In genomic region chr2:43389581-43390466, GRCh38 we compare ENCODE assay signal across 1 cellular context.
TF ChIP-seq lines count a peak whose summit lies in the region.

No MANE protein-coding gene starts in this region.

TF ChIP-seq in HepG2, 621 proteins besides CTCF, POLR2A, EP300 and RAD21 (continued from another document and continues in another):
- TF ChIP-seq, protein P1, sequence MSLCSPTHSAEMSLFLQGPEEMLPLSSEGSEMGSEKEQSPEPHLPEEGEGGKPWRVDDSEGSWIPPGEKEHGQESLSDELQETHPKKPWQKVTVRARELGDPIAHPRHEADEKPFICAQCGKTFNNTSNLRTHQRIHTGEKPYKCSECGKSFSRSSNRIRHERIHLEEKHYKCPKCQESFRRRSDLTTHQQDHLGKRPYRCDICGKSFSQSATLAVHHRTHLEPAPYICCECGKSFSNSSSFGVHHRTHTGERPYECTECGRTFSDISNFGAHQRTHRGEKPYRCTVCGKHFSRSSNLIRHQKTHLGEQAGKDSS (CRISPR knock-in tag; IDR thresholded peaks at IDR 0.05; ENCODE audit: borderline replicate concordance, low read depth), result no peak
- no peak for TF ChIP-seq ZNF724P (CRISPR knock-in tag; IDR thresholded peaks at IDR 0.05; ENCODE audit: borderline replicate concordance)
- no peak for TF ChIP-seq MAFG (CRISPR knock-in tag; IDR thresholded peaks at IDR 0.05)
- TF ChIP-seq, protein P2, sequence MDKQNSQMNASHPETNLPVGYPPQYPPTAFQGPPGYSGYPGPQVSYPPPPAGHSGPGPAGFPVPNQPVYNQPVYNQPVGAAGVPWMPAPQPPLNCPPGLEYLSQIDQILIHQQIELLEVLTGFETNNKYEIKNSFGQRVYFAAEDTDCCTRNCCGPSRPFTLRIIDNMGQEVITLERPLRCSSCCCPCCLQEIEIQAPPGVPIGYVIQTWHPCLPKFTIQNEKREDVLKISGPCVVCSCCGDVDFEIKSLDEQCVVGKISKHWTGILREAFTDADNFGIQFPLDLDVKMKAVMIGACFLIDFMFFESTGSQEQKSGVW (CRISPR knock-in tag; IDR thresholded peaks at IDR 0.05; ENCODE audit: borderline replicate concordance), result no peak
- TF ChIP-seq, protein P3, sequence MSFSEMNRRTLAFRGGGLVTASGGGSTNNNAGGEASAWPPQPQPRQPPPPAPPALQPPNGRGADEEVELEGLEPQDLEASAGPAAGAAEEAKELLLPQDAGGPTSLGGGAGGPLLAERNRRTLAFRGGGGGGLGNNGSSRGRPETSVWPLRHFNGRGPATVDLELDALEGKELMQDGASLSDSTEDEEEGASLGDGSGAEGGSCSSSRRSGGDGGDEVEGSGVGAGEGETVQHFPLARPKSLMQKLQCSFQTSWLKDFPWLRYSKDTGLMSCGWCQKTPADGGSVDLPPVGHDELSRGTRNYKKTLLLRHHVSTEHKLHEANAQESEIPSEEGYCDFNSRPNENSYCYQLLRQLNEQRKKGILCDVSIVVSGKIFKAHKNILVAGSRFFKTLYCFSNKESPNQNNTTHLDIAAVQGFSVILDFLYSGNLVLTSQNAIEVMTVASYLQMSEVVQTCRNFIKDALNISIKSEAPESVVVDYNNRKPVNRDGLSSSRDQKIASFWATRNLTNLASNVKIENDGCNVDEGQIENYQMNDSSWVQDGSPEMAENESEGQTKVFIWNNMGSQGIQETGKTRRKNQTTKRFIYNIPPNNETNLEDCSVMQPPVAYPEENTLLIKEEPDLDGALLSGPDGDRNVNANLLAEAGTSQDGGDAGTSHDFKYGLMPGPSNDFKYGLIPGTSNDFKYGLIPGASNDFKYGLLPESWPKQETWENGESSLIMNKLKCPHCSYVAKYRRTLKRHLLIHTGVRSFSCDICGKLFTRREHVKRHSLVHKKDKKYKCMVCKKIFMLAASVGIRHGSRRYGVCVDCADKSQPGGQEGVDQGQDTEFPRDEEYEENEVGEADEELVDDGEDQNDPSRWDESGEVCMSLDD (CRISPR knock-in tag; IDR thresholded peaks at IDR 0.05; ENCODE audit: borderline replicate concordance), result no peak
- TF ChIP-seq SATB2 (CRISPR knock-in tag; IDR thresholded peaks at IDR 0.05), result no peak
- no peak for TF ChIP-seq ZNF354B (CRISPR knock-in tag; IDR thresholded peaks at IDR 0.05)
- TF ChIP-seq XBP1 (CRISPR knock-in tag; IDR thresholded peaks at IDR 0.05), result no peak
- TF ChIP-seq REXO4 (CRISPR knock-in tag; IDR thresholded peaks at IDR 0.05; ENCODE audit: borderline replicate concordance), result no peak
- TF ChIP-seq HIVEP1 (CRISPR knock-in tag; IDR thresholded peaks at IDR 0.05), result no peak
- no peak for TF ChIP-seq PRPF4 (IDR thresholded peaks at IDR 0.05; ENCODE audit: low read depth, low read length, poor library complexity, severe bottlenecking)
- TF ChIP-seq RARA (CRISPR knock-in tag; IDR thresholded peaks at IDR 0.05), result peak; percentile 98
- TF ChIP-seq ATF3 (CRISPR knock-in tag; IDR thresholded peaks at IDR 0.05), result no peak
- peak; percentile 65 for TF ChIP-seq ASH2L (IDR thresholded peaks at IDR 0.05; ENCODE audit: insufficient read length, low read depth, low read length)
- no peak for TF ChIP-seq PAWR (CRISPR knock-in tag; IDR thresholded peaks at IDR 0.05; ENCODE audit: borderline replicate concordance)
- TF ChIP-seq FOSL2 (CRISPR knock-in tag; IDR thresholded peaks at IDR 0.05), result peak; percentile 13; the same call in 1 of the 2 replicates
- TF ChIP-seq MATR3 (CRISPR knock-in tag; IDR thresholded peaks at IDR 0.05), result no peak
- no peak for TF ChIP-seq RFX5 (IDR thresholded peaks at IDR 0.05; ENCODE audit: low read depth, low read length)
- TF ChIP-seq MXD4 (CRISPR knock-in tag; IDR thresholded peaks at IDR 0.05), result peak; percentile 65; the same call in 1 of the 2 replicates
- TF ChIP-seq IRF2 (CRISPR knock-in tag; IDR thresholded peaks at IDR 0.05), result peak; percentile 83; the same call in 1 of the 2 replicates
- TF ChIP-seq ZNF263 (CRISPR knock-in tag; IDR thresholded peaks at IDR 0.05), result no peak
- TF ChIP-seq ZNF124 (CRISPR knock-in tag; IDR thresholded peaks at IDR 0.05), result peak; percentile 87
- TF ChIP-seq, protein P4, sequence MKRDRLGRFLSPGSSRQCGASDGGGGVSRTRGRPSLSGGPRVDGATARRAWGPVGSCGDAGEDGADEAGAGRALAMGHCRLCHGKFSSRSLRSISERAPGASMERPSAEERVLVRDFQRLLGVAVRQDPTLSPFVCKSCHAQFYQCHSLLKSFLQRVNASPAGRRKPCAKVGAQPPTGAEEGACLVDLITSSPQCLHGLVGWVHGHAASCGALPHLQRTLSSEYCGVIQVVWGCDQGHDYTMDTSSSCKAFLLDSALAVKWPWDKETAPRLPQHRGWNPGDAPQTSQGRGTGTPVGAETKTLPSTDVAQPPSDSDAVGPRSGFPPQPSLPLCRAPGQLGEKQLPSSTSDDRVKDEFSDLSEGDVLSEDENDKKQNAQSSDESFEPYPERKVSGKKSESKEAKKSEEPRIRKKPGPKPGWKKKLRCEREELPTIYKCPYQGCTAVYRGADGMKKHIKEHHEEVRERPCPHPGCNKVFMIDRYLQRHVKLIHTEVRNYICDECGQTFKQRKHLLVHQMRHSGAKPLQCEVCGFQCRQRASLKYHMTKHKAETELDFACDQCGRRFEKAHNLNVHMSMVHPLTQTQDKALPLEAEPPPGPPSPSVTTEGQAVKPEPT (CRISPR knock-in tag; IDR thresholded peaks at IDR 0.05; ENCODE audit: low read depth), result no peak
- TF ChIP-seq, protein P5, sequence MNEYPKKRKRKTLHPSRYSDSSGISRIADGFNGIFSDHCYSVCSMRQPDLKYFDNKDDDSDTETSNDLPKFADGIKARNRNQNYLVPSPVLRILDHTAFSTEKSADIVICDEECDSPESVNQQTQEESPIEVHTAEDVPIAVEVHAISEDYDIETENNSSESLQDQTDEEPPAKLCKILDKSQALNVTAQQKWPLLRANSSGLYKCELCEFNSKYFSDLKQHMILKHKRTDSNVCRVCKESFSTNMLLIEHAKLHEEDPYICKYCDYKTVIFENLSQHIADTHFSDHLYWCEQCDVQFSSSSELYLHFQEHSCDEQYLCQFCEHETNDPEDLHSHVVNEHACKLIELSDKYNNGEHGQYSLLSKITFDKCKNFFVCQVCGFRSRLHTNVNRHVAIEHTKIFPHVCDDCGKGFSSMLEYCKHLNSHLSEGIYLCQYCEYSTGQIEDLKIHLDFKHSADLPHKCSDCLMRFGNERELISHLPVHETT (CRISPR knock-in tag; conservative IDR thresholded peaks at IDR 0.05), result 0 out of 2 replicates have a peak, but pooled peaks have one; percentile 40
- TF ChIP-seq PRDM15 (CRISPR knock-in tag; IDR thresholded peaks at IDR 0.05), result no peak
- TF ChIP-seq NFRKB (IDR thresholded peaks at IDR 0.05), result no peak
- TF ChIP-seq STAT5B (CRISPR knock-in tag; IDR thresholded peaks at IDR 0.05), result no peak
- peak; percentile 97 for TF ChIP-seq ZNF609 (CRISPR knock-in tag; IDR thresholded peaks at IDR 0.05; ENCODE audit: borderline replicate concordance)
- no peak for TF ChIP-seq ZSCAN30 (CRISPR knock-in tag; IDR thresholded peaks at IDR 0.05)
- TF ChIP-seq ZNF746 (CRISPR knock-in tag; IDR thresholded peaks at IDR 0.05), result no peak
- TF ChIP-seq, protein P6, sequence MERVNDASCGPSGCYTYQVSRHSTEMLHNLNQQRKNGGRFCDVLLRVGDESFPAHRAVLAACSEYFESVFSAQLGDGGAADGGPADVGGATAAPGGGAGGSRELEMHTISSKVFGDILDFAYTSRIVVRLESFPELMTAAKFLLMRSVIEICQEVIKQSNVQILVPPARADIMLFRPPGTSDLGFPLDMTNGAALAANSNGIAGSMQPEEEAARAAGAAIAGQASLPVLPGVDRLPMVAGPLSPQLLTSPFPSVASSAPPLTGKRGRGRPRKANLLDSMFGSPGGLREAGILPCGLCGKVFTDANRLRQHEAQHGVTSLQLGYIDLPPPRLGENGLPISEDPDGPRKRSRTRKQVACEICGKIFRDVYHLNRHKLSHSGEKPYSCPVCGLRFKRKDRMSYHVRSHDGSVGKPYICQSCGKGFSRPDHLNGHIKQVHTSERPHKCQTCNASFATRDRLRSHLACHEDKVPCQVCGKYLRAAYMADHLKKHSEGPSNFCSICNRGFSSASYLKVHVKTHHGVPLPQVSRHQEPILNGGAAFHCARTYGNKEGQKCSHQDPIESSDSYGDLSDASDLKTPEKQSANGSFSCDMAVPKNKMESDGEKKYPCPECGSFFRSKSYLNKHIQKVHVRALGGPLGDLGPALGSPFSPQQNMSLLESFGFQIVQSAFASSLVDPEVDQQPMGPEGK (CRISPR knock-in tag; IDR thresholded peaks at IDR 0.05), result 0 out of 2 replicates have a peak, but pooled peaks have one; percentile 30
- TF ChIP-seq ZNF430 (CRISPR knock-in tag; IDR thresholded peaks at IDR 0.05), result no peak
- peak; percentile 56; the same call in 1 of the 2 replicates for TF ChIP-seq TOE1 (CRISPR knock-in tag; IDR thresholded peaks at IDR 0.05)
- no peak for TF ChIP-seq ZFY (CRISPR knock-in tag; IDR thresholded peaks at IDR 0.05)
- peak; percentile 86 for TF ChIP-seq SOX5 (CRISPR knock-in tag; IDR thresholded peaks at IDR 0.05; ENCODE audit: borderline replicate concordance)
- no peak for TF ChIP-seq MLLT10 (CRISPR knock-in tag; IDR thresholded peaks at IDR 0.05)
- peak; percentile 98 for TF ChIP-seq FOXA3 (CRISPR knock-in tag; IDR thresholded peaks at IDR 0.05)
- peak; percentile 93 for TF ChIP-seq MBD4 (IDR thresholded peaks at IDR 0.05; ENCODE audit: borderline replicate concordance, low read length)
- TF ChIP-seq MIXL1 (CRISPR knock-in tag; IDR thresholded peaks at IDR 0.05), result peak; percentile 93
- TF ChIP-seq, protein P7, sequence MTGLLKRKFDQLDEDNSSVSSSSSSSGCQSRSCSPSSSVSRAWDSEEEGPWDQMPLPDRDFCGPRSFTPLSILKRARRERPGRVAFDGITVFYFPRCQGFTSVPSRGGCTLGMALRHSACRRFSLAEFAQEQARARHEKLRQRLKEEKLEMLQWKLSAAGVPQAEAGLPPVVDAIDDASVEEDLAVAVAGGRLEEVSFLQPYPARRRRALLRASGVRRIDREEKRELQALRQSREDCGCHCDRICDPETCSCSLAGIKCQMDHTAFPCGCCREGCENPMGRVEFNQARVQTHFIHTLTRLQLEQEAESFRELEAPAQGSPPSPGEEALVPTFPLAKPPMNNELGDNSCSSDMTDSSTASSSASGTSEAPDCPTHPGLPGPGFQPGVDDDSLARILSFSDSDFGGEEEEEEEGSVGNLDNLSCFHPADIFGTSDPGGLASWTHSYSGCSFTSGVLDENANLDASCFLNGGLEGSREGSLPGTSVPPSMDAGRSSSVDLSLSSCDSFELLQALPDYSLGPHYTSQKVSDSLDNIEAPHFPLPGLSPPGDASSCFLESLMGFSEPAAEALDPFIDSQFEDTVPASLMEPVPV (CRISPR knock-in tag; IDR thresholded peaks at IDR 0.05), result no peak
- no peak for TF ChIP-seq ZNF10 (CRISPR knock-in tag; IDR thresholded peaks at IDR 0.05; ENCODE audit: borderline replicate concordance, low read depth)
- no peak for TF ChIP-seq ZMYM2 (CRISPR knock-in tag; IDR thresholded peaks at IDR 0.05)
- TF ChIP-seq KLF13 (CRISPR knock-in tag; IDR thresholded peaks at IDR 0.05), result no peak
